11 cellular contexts compared by ENCODE assay signal in the genomic region with DNA sequence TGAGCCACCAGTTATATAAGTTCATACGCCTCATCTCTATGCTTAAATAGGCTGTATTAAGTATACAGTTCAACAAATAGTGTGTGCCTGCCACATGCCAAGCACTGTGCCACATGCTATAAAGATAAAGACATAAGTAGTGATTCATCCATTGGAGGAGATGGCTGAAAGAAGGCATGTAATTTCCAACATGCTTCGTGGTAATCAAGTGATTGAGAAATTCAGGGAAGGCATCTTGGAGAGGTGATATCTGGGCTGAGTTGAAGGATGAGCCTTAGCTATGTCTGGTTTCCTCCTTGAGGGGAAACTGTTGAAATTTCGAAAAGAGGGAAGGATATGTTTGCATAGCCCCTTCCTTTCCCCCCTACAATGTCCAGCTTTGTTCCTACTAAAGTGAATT.
DNase-seq lines count a peak whose midpoint lies in the region; ATAC-seq, FAIRE-seq and TF ChIP-seq lines count a peak whose summit lies in the region.
"Had no signal": no experiment of that assay in that cellular context is flagged by ENCODE, and none has a peak within 500 bp of the region (broad histone marks: within the 10 kb centered on the region; RNA-seq: fewer than 3 reads in every experiment).

No MANE protein-coding gene starts in this region.

- H3K4me3 ChIP-seq in RWPE2 (ENCODE audit: severe bottlenecking), result no peak overlapping the region
- no peak overlapping the region for H3K4me3 ChIP-seq in fibroblast of the aortic adventitia (ENCODE audit: low read depth, low read length)
- H3K4me3 ChIP-seq in small intestine (ENCODE audit: low read depth in 1 of 2, low read length in 2 of 2), result no peak overlapping the region
- H3K4me3 ChIP-seq: SJCRH30 had no signal

- peaks cover 62% of the 10 kb centered on the region for H3K4me1 ChIP-seq in RWPE2 (ENCODE audit: insufficient read depth, poor library complexity, severe bottlenecking)
- peaks cover 0 to 3% of the 10 kb centered on the region in 2 donors for H3K4me1 ChIP-seq in small intestine (ENCODE audit: control insufficient read depth in 2 of 2, insufficient read depth in 1 of 2, low read depth in 1 of 2, low read length in 1 of 2)

- TF ChIP-seq CTCF in RWPE2 (IDR thresholded peaks at IDR 0.05; ENCODE audit: poor library complexity, severe bottlenecking) (no peak), fibroblast of the aortic adventitia (IDR thresholded peaks at IDR 0.05; ENCODE audit: insufficient read depth, low read length) (no peak)

- H3K36me3 ChIP-seq in RWPE2 (ENCODE audit: low read depth) (no peaks in the 10 kb centered on the region), small intestine (ENCODE audit: control insufficient read depth in 2 of 2, insufficient read depth in 2 of 2, low read length in 2 of 2) (no peaks in the 10 kb centered on the region)
- H3K36me3 ChIP-seq: SJCRH30 had no signal

- no peak for FAIRE-seq in small intestine (lab: Jason Lieb, UNC)

- peak; percentile 13; the same call in 2 of the 3 replicates for ATAC-seq in RWPE2 (ENCODE audit: low read depth)

- 56 to 74% (median 65%) methylated on average over 3 of the region's 3 CpGs for WGBS in small intestine, 3 donors

- DNase-seq in GM03348 (ENCODE audit: low spot score), result peak; percentile 40
- no peak for DNase-seq in RWPE2 (ENCODE audit: low spot score)
- peak; percentile 56 for DNase-seq in fibroblast of the aortic adventitia (ENCODE audit: low read depth)
- peak; percentile 17 for DNase-seq in small intestine
- no peak for DNase-seq in T-helper 2 cell
- DNase-seq in hepatic stellate cell (ENCODE audit: low spot score), result no peak
- no peak for DNase-seq in stimulated activated CD8-positive, alpha-beta memory T cell treated with anti-CD3 and anti-CD28 coated beads, Interleukin-4, amount 100 ng/mL, for 48 hours
- no peak for DNase-seq in NCI-H2029 (lab: John Stamatoyannopoulos, UW)
- DNase-seq: activated CD4-positive, CD25-positive, alpha-beta regulatory T cell treated with anti-CD3 and anti-CD28 coated beads, Interleukin-2, amount 50 U/mL, for 72 hours; NCI-H524 treated with DMSO at 0.1 percent for 48 hours; SJCRH30 had no signal

- H3K27me3 ChIP-seq in RWPE2 (ENCODE audit: insufficient read depth, poor library complexity, severe bottlenecking) (no peaks in the 10 kb centered on the region), small intestine (ENCODE audit: control insufficient read depth in 2 of 2, insufficient read depth in 2 of 2, low read length in 2 of 2) (no peaks in the 10 kb centered on the region)
- H3K27me3 ChIP-seq: SJCRH30 had no signal

- peak overlapping the region; percentile 98 for H3K27ac ChIP-seq in RWPE2 (ENCODE audit: poor library complexity, severe bottlenecking)
- peak overlapping the region in 1 of 2 donors; percentile 33 for H3K27ac ChIP-seq in small intestine (ENCODE audit: low read depth in 1 of 2, low read length in 1 of 2)
- H3K27ac ChIP-seq: SJCRH30 had no signal

- H3K9me3 ChIP-seq in RWPE2 (ENCODE audit: severe bottlenecking) (no peaks in the 10 kb centered on the region), small intestine (ENCODE audit: control insufficient read depth, low read depth) (no peaks in the 10 kb centered on the region)
- H3K9me3 ChIP-seq: SJCRH30 had no signal

Comparison
In these comparisons a context has a peak if more than half of its experiments do, and no peak if none do; other contexts are left out.
1. DNase-seq: peak in GM03348 (single experiment), fibroblast of the aortic adventitia (single experiment) and small intestine (single experiment); none in RWPE2 (single experiment), T-helper 2 cell (0 of 5), hepatic stellate cell (single experiment), stimulated activated CD8-positive, alpha-beta memory T cell treated with anti-CD3 and anti-CD28 coated beads, Interleukin-4, amount 100 ng/mL, for 48 hours (single experiment) and NCI-H2029 (single experiment).